ENCODE assay signal across 8 cellular contexts in the genomic region with DNA sequence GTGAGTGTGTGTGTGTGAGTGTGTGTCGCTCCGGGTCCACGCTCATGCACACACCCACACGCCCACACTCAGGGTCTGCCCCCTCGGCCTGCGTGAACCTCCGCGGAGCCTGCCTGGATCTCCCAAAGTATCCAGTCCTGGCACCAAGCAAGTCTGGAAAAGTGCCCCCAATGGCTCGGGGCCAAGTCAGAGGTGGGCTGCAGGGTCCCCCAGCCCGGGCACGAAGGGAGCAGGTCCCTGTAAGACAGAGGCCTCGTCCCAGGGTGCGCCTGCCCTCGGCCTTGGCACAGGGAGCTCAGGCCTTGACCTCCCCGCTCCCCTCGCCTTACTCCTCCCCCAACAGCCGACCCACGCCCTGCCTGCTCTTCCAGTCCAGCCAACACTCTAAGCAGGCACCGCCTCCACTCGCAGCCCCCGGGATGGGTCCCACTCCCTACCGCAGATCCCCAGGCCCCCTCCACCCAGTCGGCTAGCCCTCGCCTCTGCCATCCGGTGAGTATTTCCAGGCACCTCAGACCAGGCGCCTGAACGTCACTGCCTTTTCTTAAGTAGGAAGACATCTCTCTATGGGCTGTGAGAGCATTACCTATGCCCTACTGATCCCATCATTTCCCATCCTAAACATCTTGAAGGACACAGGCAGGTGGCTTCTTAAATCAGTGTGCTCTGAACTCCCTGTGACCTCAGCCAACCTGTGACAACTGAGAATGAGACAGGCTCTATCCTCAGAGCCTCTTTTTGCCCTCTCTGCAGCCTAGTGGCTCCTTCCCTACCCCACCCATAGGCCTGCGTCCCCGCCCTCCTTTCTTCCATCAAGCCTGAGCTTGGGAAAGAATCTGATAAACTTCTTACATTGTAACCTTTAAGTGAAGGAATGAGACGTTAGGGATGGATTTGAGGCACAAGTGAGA. TPM values are rescaled to one million over a fixed set of nuclear protein-coding genes. Genes with fewer than 3 reads are reported as not detected.
DNase-seq lines count a peak whose midpoint lies in the region; ATAC-seq and TF ChIP-seq lines count a peak whose summit lies in the region.

No MANE protein-coding gene starts in this region.

- peak overlapping the region in 1 of 2 donors; percentile 33 for H3K4me3 ChIP-seq in CD4-positive, alpha-beta memory T cell (ENCODE audit: low read length in 2 of 2)

- peak overlapping the region; percentile 14 to 84 (median 72) for H3K4me3 Mint-ChIP-seq in CD4-positive, alpha-beta memory T cell
- H3K4me3 Mint-ChIP-seq in brain = peak overlapping the region; percentile 76 to 94 (median 83)
- H3K4me3 Mint-ChIP-seq in stimulated activated naive CD8-positive, alpha-beta T cell treated with anti-CD3 and anti-CD28 coated beads, Interleukin-15, Interleukin-2, amounts not matched to agents 100 ng/mL and 50 ng/mL, for 24 hours = peak overlapping the region; percentile 58

- peak overlapping the region in 2 of 7 donors; percentile 16 to 71 for H3K27ac Mint-ChIP-seq in CD4-positive, alpha-beta memory T cell
- H3K27ac Mint-ChIP-seq in brain = peak overlapping the region; percentile 15 to 95 (median 75)
- H3K27ac Mint-ChIP-seq in stimulated activated naive CD8-positive, alpha-beta T cell treated with anti-CD3 and anti-CD28 coated beads, Interleukin-15, Interleukin-2, amounts not matched to agents 100 ng/mL and 50 ng/mL, for 24 hours = no peak overlapping the region

- no peaks in the 10 kb centered on the region for H3K4me1 ChIP-seq in CD4-positive, alpha-beta memory T cell (ENCODE audit: insufficient read depth, low read length)

- H3K36me3 Mint-ChIP-seq in CD4-positive, alpha-beta memory T cell = no peaks in the 10 kb centered on the region
- H3K36me3 Mint-ChIP-seq in brain = peaks cover 5% of the 10 kb centered on the region
- no peaks in the 10 kb centered on the region for H3K36me3 Mint-ChIP-seq in stimulated activated naive CD8-positive, alpha-beta T cell treated with anti-CD3 and anti-CD28 coated beads, Interleukin-15, Interleukin-2, amounts not matched to agents 100 ng/mL and 50 ng/mL, for 24 hours (ENCODE audit: low read depth)

- TF ChIP-seq CTCF in brain (conservative IDR thresholded peaks at IDR 0.05) = no peak

- H3K27me3 ChIP-seq in CD4-positive, alpha-beta memory T cell (ENCODE audit: insufficient read depth, low read length) = no peaks in the 10 kb centered on the region

- peaks cover 11 to 26% of the 10 kb centered on the region in 2 donors for H3K27me3 Mint-ChIP-seq in CD4-positive, alpha-beta memory T cell
- peaks cover 18% of the 10 kb centered on the region for H3K27me3 Mint-ChIP-seq in brain
- peaks cover 20% of the 10 kb centered on the region for H3K27me3 Mint-ChIP-seq in stimulated activated naive CD8-positive, alpha-beta T cell treated with anti-CD3 and anti-CD28 coated beads, Interleukin-15, Interleukin-2, amounts not matched to agents 100 ng/mL and 50 ng/mL, for 24 hours

- DNase-seq in CD4-positive, alpha-beta memory T cell = no peak
- DNase-seq in kidney tubule cell (ENCODE audit: low spot score) (peak; percentile 21), NCI-H1048 (lab: John Stamatoyannopoulos, UW) (no peak)
- DNase-seq in stimulated activated naive CD4-positive, alpha-beta T cell (lab: John Stamatoyannopoulos, UW) = no peak

- CTCF ChIA-PET in CD4-positive, alpha-beta memory T cell (lab: Charles Lee; ENCODE audit: partially characterized antibody) = no interaction called here

- POLR2A ChIA-PET in CD4-positive, alpha-beta memory T cell (lab: Charles Lee; ENCODE audit: partially characterized antibody) = no interaction called here

- H3K36me3 ChIP-seq in CD4-positive, alpha-beta memory T cell (ENCODE audit: insufficient read depth, low read length) = no peaks in the 10 kb centered on the region

- H3K4me1 Mint-ChIP-seq in CD4-positive, alpha-beta memory T cell = peaks cover 5 to 14% (median 11%) of the 10 kb centered on the region in 4 donors
- peaks cover 31% of the 10 kb centered on the region for H3K4me1 Mint-ChIP-seq in brain
- H3K4me1 Mint-ChIP-seq in stimulated activated naive CD8-positive, alpha-beta T cell treated with anti-CD3 and anti-CD28 coated beads, Interleukin-15, Interleukin-2, amounts not matched to agents 100 ng/mL and 50 ng/mL, for 24 hours (ENCODE audit: low read depth) = peaks cover 8% of the 10 kb centered on the region

- no peaks in the 10 kb centered on the region for H3K9me3 ChIP-seq in CD4-positive, alpha-beta memory T cell (ENCODE audit: control insufficient read depth in 1 of 2, low read length in 2 of 2)

- ATAC-seq in HG03457 (IDR thresholded peaks at IDR 0.05; ENCODE audit: unreplicated experiment) = peak; percentile 33
- ATAC-seq in GM21737 (IDR thresholded peaks at IDR 0.05; ENCODE audit: unreplicated experiment) = no peak

- H3K27ac ChIP-seq in CD4-positive, alpha-beta memory T cell (ENCODE audit: low read depth, low read length) = no peak overlapping the region

- intact Hi-C loops in CD4-positive, alpha-beta memory T cell (cut with micrococcal nuclease) = no loop called here

- no peaks in the 10 kb centered on the region for H3K9me3 Mint-ChIP-seq in CD4-positive, alpha-beta memory T cell
- peaks cover 0 to 4% (median 0%) of the 10 kb centered on the region in 5 experiments for H3K9me3 Mint-ChIP-seq in brain
- H3K9me3 Mint-ChIP-seq in stimulated activated naive CD8-positive, alpha-beta T cell treated with anti-CD3 and anti-CD28 coated beads, Interleukin-15, Interleukin-2, amounts not matched to agents 100 ng/mL and 50 ng/mL, for 24 hours = no peaks in the 10 kb centered on the region

RNA-seq across cellular contexts. Expression of gene FAM114A1, which starts 0.7 kb away (rescaled TPM):
- under 1 TPM; 0.09 to 0.44 TPM for total RNA-seq in CD4-positive, alpha-beta memory T cell
- polyA plus RNA-seq in CD4-positive, alpha-beta memory T cell = under 1 TPM in 1 of 2 donors, not detected in 1; 0.64 TPM
- 9.4 TPM for polyA plus RNA-seq in brain (ENCODE audit: insufficient read depth, low read depth, low replicate concordance)

RNA-seq across cellular contexts. Expression of gene TLR6, which starts 11.7 kb away (rescaled TPM):
- total RNA-seq in CD4-positive, alpha-beta memory T cell = 1 to 10 TPM; 7.3 to 7.7 TPM
- under 1 TPM; 0.03 to 0.89 TPM for polyA plus RNA-seq in CD4-positive, alpha-beta memory T cell
- polyA plus RNA-seq in brain (ENCODE audit: insufficient read depth, low read depth, low replicate concordance) = 0.10 TPM
